ENCODE assay signal across 16 cellular contexts in genomic region chr22:50363411-50364194, GRCh38. TPM values are rescaled to one million over a fixed set of nuclear protein-coding genes. Genes with fewer than 3 reads are reported as not detected.
DNase-seq lines count a peak whose midpoint lies in the region; ATAC-seq lines count a peak whose summit lies in the region.
"Had no signal": no experiment of that assay in that cellular context is flagged by ENCODE, and none has a peak within 500 bp of the region (broad histone marks: within the 10 kb centered on the region; RNA-seq: fewer than 3 reads in every experiment).

No MANE protein-coding gene starts in this region.

- ATAC-seq in T-helper 17 cell (no peak), HG03469 (IDR thresholded peaks at IDR 0.05; ENCODE audit: unreplicated experiment) (no peak), GM18907 (IDR thresholded peaks at IDR 0.05; ENCODE audit: unreplicated experiment) (no peak)
- ATAC-seq: HCT116, PC-3 had no signal

- no peaks in the 10 kb centered on the region for H3K27me3 ChIP-seq in CD8-positive, alpha-beta memory T cell (ENCODE audit: insufficient read depth, low read length, poor library complexity, severe bottlenecking)

- H3K4me1 Mint-ChIP-seq in CD8-positive, alpha-beta memory T cell = peaks cover 50 to 75% (median 70%) of the 10 kb centered on the region in 3 donors
- H3K4me1 Mint-ChIP-seq in T-helper 17 cell = peaks cover 44% of the 10 kb centered on the region
- peaks cover 28% of the 10 kb centered on the region for H3K4me1 Mint-ChIP-seq in activated CD4-positive, alpha-beta T cell treated with anti-CD3 and anti-CD28 coated beads, Interleukin-2, amount 10 ng/mL, durations not matched to agents 24 days and 14 days

- POLR2A ChIA-PET in CD8-positive, alpha-beta memory T cell (lab: Charles Lee) = interaction anchor here (0.6 kb wide), 1 partner anchor 37 kb away, joined by 4 read pairs; no protein-coding TSS in a partner anchor

- no peak for DNase-seq in CD8-positive, alpha-beta memory T cell
- DNase-seq in T-helper 17 cell (no peak), occipital lobe (lab: John Stamatoyannopoulos, UW) (peak; percentile 14)
- DNase-seq in activated CD4-positive, alpha-beta T cell treated with anti-CD3 and anti-CD28 coated beads, Interleukin-2, amount 10 ng/mL, durations not matched to agents 24 days and 14 days = no peak
- DNase-seq: NCI-H1417 treated with DMSO at 0.1 percent for 48 hours, NCI-H2029, NCI-H2171 treated with DMSO at 0.1 percent for 48 hours, NCI-H510A, NCI-H774, PC-3 had no signal

- H3K9me3 Mint-ChIP-seq in CD8-positive, alpha-beta memory T cell = no peaks in the 10 kb centered on the region
- H3K9me3 Mint-ChIP-seq in activated CD4-positive, alpha-beta T cell treated with anti-CD3 and anti-CD28 coated beads, Interleukin-2, amount 10 ng/mL, durations not matched to agents 24 days and 14 days = no peaks in the 10 kb centered on the region

- no peak overlapping the region for H3K27ac ChIP-seq in CD8-positive, alpha-beta memory T cell (ENCODE audit: low read depth, low read length)
- peak overlapping the region; percentile 78 for H3K27ac ChIP-seq in cingulate gyrus (ENCODE audit: low read depth, low read length)
- H3K27ac ChIP-seq: C4-2B, RWPE1 had no signal

- H3K4me1 ChIP-seq in CD8-positive, alpha-beta memory T cell (ENCODE audit: insufficient read depth, low read length) = peaks cover 33% of the 10 kb centered on the region

- peaks cover 10% of the 10 kb centered on the region for H3K36me3 ChIP-seq in CD8-positive, alpha-beta memory T cell (ENCODE audit: insufficient read depth, low read length)

- no peak overlapping the region for H3K4me3 ChIP-seq in CD8-positive, alpha-beta memory T cell (ENCODE audit: low read length)

- H3K4me3 Mint-ChIP-seq in CD8-positive, alpha-beta memory T cell = no peak overlapping the region
- H3K4me3 Mint-ChIP-seq in T-helper 17 cell = no peak overlapping the region
- no peak overlapping the region for H3K4me3 Mint-ChIP-seq in activated CD4-positive, alpha-beta T cell treated with anti-CD3 and anti-CD28 coated beads, Interleukin-2, amount 10 ng/mL, durations not matched to agents 24 days and 14 days

- CTCF ChIA-PET in CD8-positive, alpha-beta memory T cell (lab: Charles Lee) = interaction anchor here (0.9 kb wide), 1 partner anchor 22 kb away, joined by 4 read pairs; no protein-coding TSS in a partner anchor

- H3K27me3 Mint-ChIP-seq in CD8-positive, alpha-beta memory T cell = no peaks in the 10 kb centered on the region
- H3K27me3 Mint-ChIP-seq in T-helper 17 cell = no peaks in the 10 kb centered on the region
- no peaks in the 10 kb centered on the region for H3K27me3 Mint-ChIP-seq in activated CD4-positive, alpha-beta T cell treated with anti-CD3 and anti-CD28 coated beads, Interleukin-2, amount 10 ng/mL, durations not matched to agents 24 days and 14 days

- peak overlapping the region; percentile 74 to 91 (median 83) for H3K27ac Mint-ChIP-seq in CD8-positive, alpha-beta memory T cell
- peak overlapping the region; percentile 53 for H3K27ac Mint-ChIP-seq in T-helper 17 cell
- H3K27ac Mint-ChIP-seq in activated CD4-positive, alpha-beta T cell treated with anti-CD3 and anti-CD28 coated beads, Interleukin-2, amount 10 ng/mL, durations not matched to agents 24 days and 14 days = no peak overlapping the region

- H3K36me3 Mint-ChIP-seq in CD8-positive, alpha-beta memory T cell = peaks cover 9 to 43% (median 17%) of the 10 kb centered on the region in 3 donors
- H3K36me3 Mint-ChIP-seq in T-helper 17 cell (ENCODE audit: low read depth) = peaks cover 3% of the 10 kb centered on the region
- peaks cover 34% of the 10 kb centered on the region for H3K36me3 Mint-ChIP-seq in activated CD4-positive, alpha-beta T cell treated with anti-CD3 and anti-CD28 coated beads, Interleukin-2, amount 10 ng/mL, durations not matched to agents 24 days and 14 days (ENCODE audit: low read depth)

- H3K9me3 ChIP-seq in CD8-positive, alpha-beta memory T cell (ENCODE audit: low read length) = no peaks in the 10 kb centered on the region
- H3K9me3 ChIP-seq in T-helper 17 cell (ENCODE audit: control insufficient read depth, low read length, poor library complexity, severe bottlenecking) = no peaks in the 10 kb centered on the region

- intact Hi-C loops in activated CD4-positive, alpha-beta T cell treated with anti-CD3 and anti-CD28 coated beads, Interleukin-2, amount 10 ng/mL, durations not matched to agents 24 days and 14 days (cut with micrococcal nuclease) = no loop called here

RNA-seq across cellular contexts. Expression of gene PPP6R2, which starts 20.5 kb away (rescaled TPM):
- total RNA-seq in CD8-positive, alpha-beta memory T cell = 10 to 100 TPM; 49.7 to 55.9 TPM
- 34.2 TPM for polyA plus RNA-seq in CD8-positive, alpha-beta memory T cell
- total RNA-seq in T-helper 17 cell (10 to 100 TPM; 62.1 to 63.7 TPM), occipital lobe (71.7 TPM)
- total RNA-seq in activated CD4-positive, alpha-beta T cell treated with anti-CD3 and anti-CD28 coated beads, Interleukin-2, amount 10 ng/mL, durations not matched to agents 24 days and 14 days = 44.0 and 44.1 TPM in 2 replicates

RNA-seq across cellular contexts. Expression of gene DENND6B, which starts 36.8 kb away (rescaled TPM):
- 1 to 10 TPM; 3.9 to 4.3 TPM for total RNA-seq in CD8-positive, alpha-beta memory T cell
- polyA plus RNA-seq in CD8-positive, alpha-beta memory T cell = 0.67 TPM
- total RNA-seq in T-helper 17 cell (1 to 10 TPM; 1.8 to 2.2 TPM), occipital lobe (16.5 TPM)
- 1.4 and 2.2 TPM in 2 replicates for total RNA-seq in activated CD4-positive, alpha-beta T cell treated with anti-CD3 and anti-CD28 coated beads, Interleukin-2, amount 10 ng/mL, durations not matched to agents 24 days and 14 days

RNA-seq across cellular contexts. Expression of gene PLXNB2, which starts 56.2 kb away (rescaled TPM):
- total RNA-seq in CD8-positive, alpha-beta memory T cell = 10 to 100 TPM; 13.4 to 14.4 TPM
- polyA plus RNA-seq in CD8-positive, alpha-beta memory T cell = 0.17 TPM
- 1 to 10 TPM; 3.0 to 7.6 TPM for total RNA-seq in T-helper 17 cell
- 46.0 TPM for total RNA-seq in occipital lobe
- 9.0 and 9.5 TPM in 2 replicates for total RNA-seq in activated CD4-positive, alpha-beta T cell treated with anti-CD3 and anti-CD28 coated beads, Interleukin-2, amount 10 ng/mL, durations not matched to agents 24 days and 14 days
